ENCODE assay signal across 16 cellular contexts in the genomic region with DNA sequence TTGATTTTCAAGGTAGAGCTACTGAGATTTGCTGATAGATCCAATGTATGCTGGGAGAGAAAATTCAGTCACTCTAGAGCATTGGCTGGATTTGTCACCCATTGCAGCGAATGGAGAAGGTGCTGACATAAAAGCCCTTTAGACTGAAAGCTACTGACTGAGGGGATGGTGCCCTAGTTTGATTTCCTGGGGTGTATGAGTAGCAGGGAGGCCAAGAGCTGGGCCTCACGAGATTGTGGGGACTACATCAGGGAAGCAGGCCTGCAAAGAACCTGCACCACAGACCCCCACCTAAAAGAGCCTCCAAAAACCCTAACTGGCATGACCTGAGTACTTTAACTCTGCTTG. TPM values are rescaled to one million over a fixed set of nuclear protein-coding genes. Genes with fewer than 3 reads are reported as not detected.
"Had no signal": no experiment of that assay in that cellular context is flagged by ENCODE, and none has a peak within 500 bp of the region (broad histone marks: within the 10 kb centered on the region; RNA-seq: fewer than 3 reads in every experiment).

No MANE protein-coding gene starts in this region.

- H2AFZ ChIP-seq: hepatocyte had no signal

- H3K4me3 ChIP-seq: hepatocyte, SK-N-MC, thoracic aorta had no signal

- H3K27ac ChIP-seq: brain microvascular endothelial cell, hepatocyte, SK-N-MC, thoracic aorta had no signal

- H3K4me3 Mint-ChIP-seq: nephron had no signal

- DNase-seq: activated CD4-positive, alpha-beta T cell treated with anti-CD3 and anti-CD28 coated beads, Interleukin-2, amount 50 U/mL, for 1 hour; activated CD8-positive, alpha-beta memory T cell treated with anti-CD3 and anti-CD28 coated beads, Interleukin-2, amount 50 U/mL, for 4 hours; activated naive CD4-positive, alpha-beta T cell treated with anti-CD3 and anti-CD28 coated beads, Interleukin-2, amount 50 U/mL, for 16 hours; amniotic stem cell; brain microvascular endothelial cell; cerebellar nuclear complex; dermis blood vessel endothelial cell; stimulated activated CD4-positive, alpha-beta T cell treated with anti-CD3 and anti-CD28 coated beads, Interleukin-12 subunit alpha, Interleukin-12 subunit beta, amount 100 ng/mL, for 4 hours; stimulated activated naive CD8-positive, alpha-beta T cell treated with anti-CD3 and anti-CD28 coated beads, Interleukin-15, Interleukin-2, amounts not matched to agents 100 U/mL and 50 U/mL, for 24 hours; T-helper 1 cell had no signal

- H3K27ac Mint-ChIP-seq: nephron had no signal

- H3K9me3 ChIP-seq: thoracic aorta had no signal

- ATAC-seq: stimulated activated naive CD8-positive, alpha-beta T cell treated with anti-CD3 and anti-CD28 coated beads, Interleukin-15, Interleukin-2, amounts not matched to agents 100 U/mL and 50 U/mL, for 24 hours had no signal

- H3K9me3 Mint-ChIP-seq: nephron had no signal

- H3K27me3 ChIP-seq: brain microvascular endothelial cell, hepatocyte had no signal

- H3K4me2 ChIP-seq: hepatocyte had no signal

RNA-seq across cellular contexts. Expression of a gene that starts 23.9 kb away (rescaled TPM):
- total RNA-seq: mucosa of gallbladder, osteoblast, thoracic aorta had no signal
